Comparison of ENCODE assay signal across 31 cellular contexts in the genomic region with DNA sequence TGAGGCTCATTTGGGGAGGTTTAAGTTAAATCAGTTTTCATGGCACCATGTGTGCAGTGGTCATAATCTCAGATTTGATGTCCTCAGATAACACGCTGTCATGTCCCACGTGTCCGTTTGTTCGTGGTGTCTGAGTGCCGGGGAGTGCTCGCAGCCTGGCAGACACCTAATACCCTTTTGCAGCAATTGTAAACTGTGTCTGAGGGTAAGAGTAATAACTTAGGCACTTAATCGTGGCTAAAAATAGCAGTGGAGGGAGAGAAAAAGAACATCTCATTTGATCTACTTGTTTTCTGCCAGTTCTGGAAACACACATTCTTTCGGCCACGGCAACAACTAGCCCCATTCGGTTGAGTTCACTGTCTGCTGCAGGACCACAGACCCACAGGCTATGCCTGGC. TPM values are rescaled to one million over a fixed set of nuclear protein-coding genes. Genes with fewer than 3 reads are reported as not detected.
DNase-seq lines count a peak whose midpoint lies in the region; ATAC-seq and TF ChIP-seq lines count a peak whose summit lies in the region.
"Had no signal": no experiment of that assay in that cellular context is flagged by ENCODE, and none has a peak within 500 bp of the region (broad histone marks: within the 10 kb centered on the region; RNA-seq: fewer than 3 reads in every experiment).

No MANE protein-coding gene starts in this region.

- H2BK15ac ChIP-seq in mesenchymal stem cell (ENCODE audit: low read depth, poor library complexity, severe bottlenecking) = no peak overlapping the region

- H3K27me3 ChIP-seq in mesenchymal stem cell (ENCODE audit: control insufficient read depth in 1 of 2, insufficient read depth in 1 of 2, low read length in 2 of 2) = no peaks in the 10 kb centered on the region
- no peaks in the 10 kb centered on the region for H3K27me3 ChIP-seq in skeletal muscle tissue (ENCODE audit: control insufficient read depth in 3 of 3, insufficient read depth in 3 of 3, low read length in 3 of 3)
- H3K27me3 ChIP-seq: colonic mucosa, Peyer's patch, testis had no signal

- H3K4me3 Mint-ChIP-seq in WTC11 = no peak overlapping the region
- H3K4me3 Mint-ChIP-seq: mesothelial cell of epicardium; naive thymus-derived CD4-positive, alpha-beta T cell had no signal

- peak overlapping the region; percentile 21 for H3K4me2 ChIP-seq in mesenchymal stem cell (ENCODE audit: low read length, poor library complexity, severe bottlenecking)

- H2AFZ ChIP-seq in mesenchymal stem cell (ENCODE audit: low read depth, low read length) = no peak overlapping the region
- H2AFZ ChIP-seq: GM23248 had no signal

- H3K4me1 Mint-ChIP-seq in WTC11 = peaks cover 53% of the 10 kb centered on the region
- H3K4me1 Mint-ChIP-seq: naive thymus-derived CD4-positive, alpha-beta T cell had no signal

- H4K8ac ChIP-seq in mesenchymal stem cell (ENCODE audit: low read length) = no peak overlapping the region

- H3K36me3 Mint-ChIP-seq in WTC11 = peaks cover 45% of the 10 kb centered on the region
- H3K36me3 Mint-ChIP-seq: activated naive CD4-positive, alpha-beta T cell treated with anti-CD3 and anti-CD28 coated beads, Interleukin-2, amount 50 U/mL, for 72 hours; mesothelial cell of epicardium; naive thymus-derived CD4-positive, alpha-beta T cell had no signal

- CTCF ChIA-PET in WTC11 (lab: Charles Lee) = no interaction called here

- H2BK12ac ChIP-seq in mesenchymal stem cell (ENCODE audit: low read length in 2 of 2) = no peak overlapping the region

- H3K18ac ChIP-seq in mesenchymal stem cell (ENCODE audit: low read depth in 1 of 2, low read length in 2 of 2) = no peak overlapping the region

- H2BK5ac ChIP-seq in mesenchymal stem cell (ENCODE audit: low read depth, low read length, poor library complexity, severe bottlenecking) = no peak overlapping the region

- H3K9ac ChIP-seq in mesenchymal stem cell (ENCODE audit: low read length) (no peak overlapping the region), skeletal muscle tissue (ENCODE audit: low read depth in 1 of 3, low read length in 3 of 3) (peak overlapping the region; percentile 36 to 74 (median 70))
- H3K9ac ChIP-seq: GM23248 had no signal

- POLR2A ChIA-PET in WTC11 (lab: Charles Lee) = no interaction called here

- no peak overlapping the region for H4K91ac ChIP-seq in mesenchymal stem cell (ENCODE audit: low read length)

- no peak overlapping the region for H3K4ac ChIP-seq in mesenchymal stem cell (ENCODE audit: low read depth in 1 of 2, low read length in 2 of 2)

- peak in 2 of 3 experiments; percentile 33 to 68 for DNase-seq in NCI-H1417 (lab: John Stamatoyannopoulos, UW)
- DNase-seq in NCI-H1417 treated with DMSO at 0.1 percent for 48 hours (lab: John Stamatoyannopoulos, UW) = no peak
- no peak for DNase-seq in WTC11 (ENCODE audit: low spot score)
- DNase-seq in mesenchymal stem cell = no peak
- no peak for DNase-seq in activated CD4-positive, alpha-beta T cell treated with anti-CD3 and anti-CD28 coated beads, Interleukin-2, amount 50 U/mL, for 4 hours
- DNase-seq in DMS53 (lab: John Stamatoyannopoulos, UW) = no peak
- DNase-seq in occipital lobe (lab: John Stamatoyannopoulos, UW) = no peak
- DNase-seq: activated CD4-positive, alpha-beta T cell treated with anti-CD3 and anti-CD28 coated beads for 4 hours; activated CD8-positive, alpha-beta memory T cell treated with anti-CD3 and anti-CD28 coated beads for 24 hours; activated T-cell treated with anti-CD3 and anti-CD28 coated beads for 4 hours; colonic mucosa; COR-L47; DMS79; effector CD8-positive, alpha-beta T cell; glutamatergic neuron; GM23248; left ventricle myocardium superior; naive thymus-derived CD4-positive, alpha-beta T cell; NCI-H1048; NCI-H187 treated with DMSO at 0.1 percent for 48 hours; Peyer's patch; SHP77 treated with DMSO at 0.1 percent for 48 hours; stimulated activated naive CD4-positive, alpha-beta T cell treated with Interleukin-2 at 50 U/mL for 16 hours; T-helper 9 cell; testis had no signal

- no peaks in the 10 kb centered on the region for H3K9me3 ChIP-seq in mesenchymal stem cell (ENCODE audit: control insufficient read depth, low read length)
- H3K9me3 ChIP-seq in skeletal muscle tissue (ENCODE audit: control insufficient read depth in 3 of 3, low read length in 3 of 3) = no peaks in the 10 kb centered on the region
- H3K9me3 ChIP-seq: colonic mucosa, Peyer's patch, testis had no signal

- H3K27me3 Mint-ChIP-seq in WTC11 (ENCODE audit: low read depth) = no peaks in the 10 kb centered on the region
- H3K27me3 Mint-ChIP-seq: naive thymus-derived CD4-positive, alpha-beta T cell had no signal

- H3K4me1 ChIP-seq in mesenchymal stem cell (ENCODE audit: control insufficient read depth, insufficient read depth, low read depth, low read length) (peaks cover 6% of the 10 kb centered on the region), skeletal muscle tissue (ENCODE audit: control insufficient read depth in 3 of 3, insufficient read depth in 3 of 3, low read length in 3 of 3) (peaks cover 40 to 50% (median 40%) of the 10 kb centered on the region in 3 donors)
- H3K4me1 ChIP-seq: colonic mucosa, Peyer's patch, testis had no signal

- H3K9me3 Mint-ChIP-seq in WTC11 = no peaks in the 10 kb centered on the region
- H3K9me3 Mint-ChIP-seq: mesothelial cell of epicardium had no signal

- ATAC-seq in WTC11 = no peak; the same call in 1 of the 2 replicates
- ATAC-seq: activated naive CD4-positive, alpha-beta T cell treated with anti-CD3 and anti-CD28 coated beads, Interleukin-2, amount 50 U/mL, for 72 hours; left ventricle myocardium superior; naive thymus-derived CD4-positive, alpha-beta T cell had no signal

- H3K36me3 ChIP-seq in mesenchymal stem cell (ENCODE audit: control insufficient read depth in 1 of 2, insufficient read depth in 2 of 2, low read depth in 1 of 2, low read length in 2 of 2) (no peaks in the 10 kb centered on the region), skeletal muscle tissue (ENCODE audit: control insufficient read depth in 3 of 3, insufficient read depth in 3 of 3, low read length in 3 of 3) (no peaks in the 10 kb centered on the region)
- H3K36me3 ChIP-seq: colonic mucosa, Peyer's patch had no signal

- H3K14ac ChIP-seq in mesenchymal stem cell (ENCODE audit: low read length in 2 of 2) = no peak overlapping the region

- peak overlapping the region; percentile 52 for H3K27ac Mint-ChIP-seq in WTC11
- H3K27ac Mint-ChIP-seq: activated naive CD4-positive, alpha-beta T cell treated with anti-CD3 and anti-CD28 coated beads, Interleukin-2, amount 50 U/mL, for 72 hours; mesothelial cell of epicardium; naive thymus-derived CD4-positive, alpha-beta T cell had no signal

- H3K27ac ChIP-seq in mesenchymal stem cell (ENCODE audit: low read length, poor library complexity, severe bottlenecking) (peak overlapping the region; percentile 27), skeletal muscle tissue (ENCODE audit: low read depth, low read length) (peak overlapping the region; percentile 91)
- H3K27ac ChIP-seq: 22Rv1, C4-2B, colonic mucosa, GM23248, Peyer's patch, skin epidermis, testis had no signal

- WGBS in mesenchymal stem cell = 59% methylated on average over 10 of the region's 10 CpGs

- H2BK120ac ChIP-seq in mesenchymal stem cell (ENCODE audit: low read depth, low read length) = no peak overlapping the region

- H3K79me1 ChIP-seq in mesenchymal stem cell (replicated peaks; ENCODE audit: low read length, poor library complexity, severe bottlenecking) = no peaks in the 10 kb centered on the region

- no peak overlapping the region for H3K23ac ChIP-seq in mesenchymal stem cell (ENCODE audit: low read length in 2 of 2)

- no peak for TF ChIP-seq CTCF in WTC11 (IDR thresholded peaks at IDR 0.05)

- H3K4me3 ChIP-seq in mesenchymal stem cell (ENCODE audit: insufficient read depth in 1 of 2, low read depth in 1 of 2, low read length in 2 of 2) = no peak overlapping the region
- peak overlapping the region in 2 of 3 donors; percentile 33 to 62 for H3K4me3 ChIP-seq in skeletal muscle tissue (ENCODE audit: low read length in 3 of 3)
- H3K4me3 ChIP-seq: colonic mucosa, GM23248, Peyer's patch, skin epidermis, testis had no signal

- no peak overlapping the region for H2AK5ac ChIP-seq in mesenchymal stem cell (ENCODE audit: low read length, severe bottlenecking)

TF ChIP-seq in WTC11, 78 proteins besides CTCF, POLR2A, EP300 and RAD21:
- no peak for TF ChIP-seq SMAD4 (CRISPR knock-in tag; IDR thresholded peaks at IDR 0.05)
- TF ChIP-seq ELF4 (CRISPR knock-in tag; IDR thresholded peaks at IDR 0.05; ENCODE audit: low read depth) = no peak
TF ChIP-seq in WTC11: peak in this region for 0.

RNA-seq across cellular contexts. Expression of gene ADCY2, which starts 16.4 kb away (rescaled TPM):
- total RNA-seq in WTC11 (2021) = 142 to 165 TPM (median 154 TPM) in 3 replicates
- 0.04 TPM for polyA plus RNA-seq in mesenchymal stem cell (2013, experiment 1 of 2)
- polyA plus RNA-seq in mesenchymal stem cell (2013, experiment 2 of 2) = 0.03 TPM
- total RNA-seq in skeletal muscle tissue = 27.7 TPM
- 13.4 TPM for total RNA-seq in occipital lobe
- total RNA-seq: activated naive CD4-positive, alpha-beta T cell treated with anti-CD3 and anti-CD28 coated beads, Interleukin-2, amount 50 U/mL, for 72 hours; GM23248; naive thymus-derived CD4-positive, alpha-beta T cell had no signal
- polyA plus RNA-seq: naive thymus-derived CD4-positive, alpha-beta T cell had no signal

Comparison
In these comparisons a context has a peak if more than half of its experiments do, and no peak if none do; other contexts are left out.
1. DNase-seq: peak in NCI-H1417 (2 of 3); none in NCI-H1417 treated with DMSO at 0.1 percent for 48 hours (single experiment), WTC11 (single experiment), mesenchymal stem cell (single experiment), activated CD4-positive, alpha-beta T cell treated with anti-CD3 and anti-CD28 coated beads, Interleukin-2, amount 50 U/mL, for 4 hours (0 of 2), DMS53 (single experiment) and occipital lobe (single experiment).
2. H3K4me3 ChIP-seq: peak in skeletal muscle tissue (2 of 3); none in mesenchymal stem cell (0 of 2).